ENCODE assay signal across 1 cellular context in the genomic region with DNA sequence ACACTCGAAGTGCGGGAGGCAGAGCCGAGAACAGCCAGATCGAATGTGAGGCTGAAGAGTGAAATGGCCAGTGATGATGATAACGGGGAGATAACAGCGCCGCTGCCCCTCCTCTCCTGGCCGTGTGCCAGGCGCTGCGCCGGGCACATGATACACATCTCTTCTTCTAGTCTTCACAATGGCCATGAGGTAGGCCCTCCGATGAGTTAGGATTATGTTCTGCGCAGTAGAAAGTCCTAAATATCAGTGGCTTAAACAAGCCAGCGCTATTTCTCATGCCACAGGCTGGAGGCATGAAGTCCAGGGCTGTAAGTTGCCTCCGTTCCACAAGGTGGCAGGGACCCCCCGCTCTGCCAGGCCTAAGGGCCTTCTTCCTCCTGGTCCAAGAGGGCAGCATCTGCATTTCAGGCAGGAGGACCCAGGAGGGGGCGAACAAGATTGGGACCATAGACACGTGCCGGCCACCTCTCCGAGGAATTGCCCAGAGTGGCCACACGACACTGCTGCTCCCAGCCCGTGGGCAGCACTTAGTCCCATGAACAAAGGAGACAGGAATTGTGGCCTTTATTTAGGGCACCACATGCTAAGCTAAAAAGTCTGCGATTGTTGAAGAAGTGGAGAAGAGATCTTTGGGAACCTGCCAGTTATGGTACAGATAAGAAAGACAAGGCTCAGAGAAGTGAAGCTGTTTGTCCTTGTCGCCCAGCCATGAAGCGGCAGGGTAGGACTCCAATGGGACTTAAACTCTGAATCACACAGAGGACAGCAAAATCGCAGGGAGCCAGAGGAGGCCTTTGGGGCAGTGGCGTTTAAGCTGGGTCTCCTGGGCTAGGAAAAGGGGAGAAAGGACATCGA.
TF ChIP-seq lines count a peak whose summit lies in the region.

No MANE protein-coding gene starts in this region.

TF ChIP-seq in HepG2, 621 proteins besides CTCF, POLR2A, EP300 and RAD21 (continues in another document):
- no peak for TF ChIP-seq MAF1 (CRISPR knock-in tag; IDR thresholded peaks at IDR 0.05; ENCODE audit: borderline replicate concordance)
- TF ChIP-seq, protein P1, sequence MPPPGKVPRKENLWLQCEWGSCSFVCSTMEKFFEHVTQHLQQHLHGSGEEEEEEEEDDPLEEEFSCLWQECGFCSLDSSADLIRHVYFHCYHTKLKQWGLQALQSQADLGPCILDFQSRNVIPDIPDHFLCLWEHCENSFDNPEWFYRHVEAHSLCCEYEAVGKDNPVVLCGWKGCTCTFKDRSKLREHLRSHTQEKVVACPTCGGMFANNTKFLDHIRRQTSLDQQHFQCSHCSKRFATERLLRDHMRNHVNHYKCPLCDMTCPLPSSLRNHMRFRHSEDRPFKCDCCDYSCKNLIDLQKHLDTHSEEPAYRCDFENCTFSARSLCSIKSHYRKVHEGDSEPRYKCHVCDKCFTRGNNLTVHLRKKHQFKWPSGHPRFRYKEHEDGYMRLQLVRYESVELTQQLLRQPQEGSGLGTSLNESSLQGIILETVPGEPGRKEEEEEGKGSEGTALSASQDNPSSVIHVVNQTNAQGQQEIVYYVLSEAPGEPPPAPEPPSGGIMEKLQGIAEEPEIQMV (CRISPR knock-in tag; IDR thresholded peaks at IDR 0.05; ENCODE audit: low read depth) = no peak
- TF ChIP-seq, protein P2, sequence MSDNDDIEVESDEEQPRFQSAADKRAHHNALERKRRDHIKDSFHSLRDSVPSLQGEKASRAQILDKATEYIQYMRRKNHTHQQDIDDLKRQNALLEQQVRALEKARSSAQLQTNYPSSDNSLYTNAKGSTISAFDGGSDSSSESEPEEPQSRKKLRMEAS (IDR thresholded peaks at IDR 0.05) = no peak
- 0 out of 2 replicates have a peak, but pooled peaks have one; percentile 15 for TF ChIP-seq ZFX (CRISPR knock-in tag; IDR thresholded peaks at IDR 0.05; ENCODE audit: low read depth)
- TF ChIP-seq REXO4 (CRISPR knock-in tag; IDR thresholded peaks at IDR 0.05; ENCODE audit: borderline replicate concordance) = no peak
- TF ChIP-seq DR1 (CRISPR knock-in tag; IDR thresholded peaks at IDR 0.05) = no peak
- no peak for TF ChIP-seq ELF3 (CRISPR knock-in tag; IDR thresholded peaks at IDR 0.05)
- TF ChIP-seq ZNF441 (CRISPR knock-in tag; IDR thresholded peaks at IDR 0.05; ENCODE audit: borderline replicate concordance) = 0 out of 2 replicates have a peak, but pooled peaks have one; percentile 21
- peak; percentile 58 for TF ChIP-seq STAG1 (CRISPR knock-in tag; IDR thresholded peaks at IDR 0.05)
- TF ChIP-seq, protein P3, sequence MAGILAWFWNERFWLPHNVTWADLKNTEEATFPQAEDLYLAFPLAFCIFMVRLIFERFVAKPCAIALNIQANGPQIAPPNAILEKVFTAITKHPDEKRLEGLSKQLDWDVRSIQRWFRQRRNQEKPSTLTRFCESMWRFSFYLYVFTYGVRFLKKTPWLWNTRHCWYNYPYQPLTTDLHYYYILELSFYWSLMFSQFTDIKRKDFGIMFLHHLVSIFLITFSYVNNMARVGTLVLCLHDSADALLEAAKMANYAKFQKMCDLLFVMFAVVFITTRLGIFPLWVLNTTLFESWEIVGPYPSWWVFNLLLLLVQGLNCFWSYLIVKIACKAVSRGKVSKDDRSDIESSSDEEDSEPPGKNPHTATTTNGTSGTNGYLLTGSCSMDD (CRISPR knock-in tag; IDR thresholded peaks at IDR 0.05) = no peak
- no peak for TF ChIP-seq ZNF138 (CRISPR knock-in tag; IDR thresholded peaks at IDR 0.05; ENCODE audit: low read depth)
- TF ChIP-seq ATAD3A (CRISPR knock-in tag; IDR thresholded peaks at IDR 0.05) = no peak
- TF ChIP-seq ZNF550 (CRISPR knock-in tag; IDR thresholded peaks at IDR 0.05; ENCODE audit: borderline replicate concordance) = no peak
- TF ChIP-seq, protein P4, sequence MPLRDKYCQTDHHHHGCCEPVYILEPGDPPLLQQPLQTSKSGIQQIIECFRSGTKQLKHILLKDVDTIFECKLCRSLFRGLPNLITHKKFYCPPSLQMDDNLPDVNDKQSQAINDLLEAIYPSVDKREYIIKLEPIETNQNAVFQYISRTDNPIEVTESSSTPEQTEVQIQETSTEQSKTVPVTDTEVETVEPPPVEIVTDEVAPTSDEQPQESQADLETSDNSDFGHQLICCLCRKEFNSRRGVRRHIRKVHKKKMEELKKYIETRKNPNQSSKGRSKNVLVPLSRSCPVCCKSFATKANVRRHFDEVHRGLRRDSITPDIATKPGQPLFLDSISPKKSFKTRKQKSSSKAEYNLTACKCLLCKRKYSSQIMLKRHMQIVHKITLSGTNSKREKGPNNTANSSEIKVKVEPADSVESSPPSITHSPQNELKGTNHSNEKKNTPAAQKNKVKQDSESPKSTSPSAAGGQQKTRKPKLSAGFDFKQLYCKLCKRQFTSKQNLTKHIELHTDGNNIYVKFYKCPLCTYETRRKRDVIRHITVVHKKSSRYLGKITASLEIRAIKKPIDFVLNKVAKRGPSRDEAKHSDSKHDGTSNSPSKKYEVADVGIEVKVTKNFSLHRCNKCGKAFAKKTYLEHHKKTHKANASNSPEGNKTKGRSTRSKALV (CRISPR knock-in tag; IDR thresholded peaks at IDR 0.05) = 0 out of 2 replicates have a peak, but pooled peaks have one; percentile 25
- peak; percentile 35; the same call in 1 of the 2 replicates for TF ChIP-seq KDM2A (CRISPR knock-in tag; IDR thresholded peaks at IDR 0.05; ENCODE audit: borderline replicate concordance, low read depth)
- TF ChIP-seq BHLHE40 (IDR thresholded peaks at IDR 0.05; ENCODE audit: low read length) = no peak
- 0 out of 2 replicates have a peak, but pooled peaks have one; percentile 31 for TF ChIP-seq MYC (CRISPR knock-in tag; IDR thresholded peaks at IDR 0.05; ENCODE audit: borderline replicate concordance)
- TF ChIP-seq, protein P5, sequence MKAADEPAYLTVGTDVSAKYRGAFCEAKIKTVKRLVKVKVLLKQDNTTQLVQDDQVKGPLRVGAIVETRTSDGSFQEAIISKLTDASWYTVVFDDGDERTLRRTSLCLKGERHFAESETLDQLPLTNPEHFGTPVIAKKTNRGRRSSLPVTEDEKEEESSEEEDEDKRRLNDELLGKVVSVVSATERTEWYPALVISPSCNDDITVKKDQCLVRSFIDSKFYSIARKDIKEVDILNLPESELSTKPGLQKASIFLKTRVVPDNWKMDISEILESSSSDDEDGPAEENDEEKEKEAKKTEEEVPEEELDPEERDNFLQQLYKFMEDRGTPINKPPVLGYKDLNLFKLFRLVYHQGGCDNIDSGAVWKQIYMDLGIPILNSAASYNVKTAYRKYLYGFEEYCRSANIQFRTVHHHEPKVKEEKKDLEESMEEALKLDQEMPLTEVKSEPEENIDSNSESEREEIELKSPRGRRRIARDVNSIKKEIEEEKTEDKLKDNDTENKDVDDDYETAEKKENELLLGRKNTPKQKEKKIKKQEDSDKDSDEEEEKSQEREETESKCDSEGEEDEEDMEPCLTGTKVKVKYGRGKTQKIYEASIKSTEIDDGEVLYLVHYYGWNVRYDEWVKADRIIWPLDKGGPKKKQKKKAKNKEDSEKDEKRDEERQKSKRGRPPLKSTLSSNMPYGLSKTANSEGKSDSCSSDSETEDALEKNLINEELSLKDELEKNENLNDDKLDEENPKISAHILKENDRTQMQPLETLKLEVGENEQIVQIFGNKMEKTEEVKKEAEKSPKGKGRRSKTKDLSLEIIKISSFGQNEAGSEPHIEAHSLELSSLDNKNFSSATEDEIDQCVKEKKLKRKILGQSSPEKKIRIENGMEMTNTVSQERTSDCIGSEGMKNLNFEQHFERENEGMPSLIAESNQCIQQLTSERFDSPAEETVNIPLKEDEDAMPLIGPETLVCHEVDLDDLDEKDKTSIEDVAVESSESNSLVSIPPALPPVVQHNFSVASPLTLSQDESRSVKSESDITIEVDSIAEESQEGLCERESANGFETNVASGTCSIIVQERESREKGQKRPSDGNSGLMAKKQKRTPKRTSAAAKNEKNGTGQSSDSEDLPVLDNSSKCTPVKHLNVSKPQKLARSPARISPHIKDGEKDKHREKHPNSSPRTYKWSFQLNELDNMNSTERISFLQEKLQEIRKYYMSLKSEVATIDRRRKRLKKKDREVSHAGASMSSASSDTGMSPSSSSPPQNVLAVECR (CRISPR knock-in tag; IDR thresholded peaks at IDR 0.05; ENCODE audit: borderline replicate concordance) = no peak
- TF ChIP-seq, protein P6, sequence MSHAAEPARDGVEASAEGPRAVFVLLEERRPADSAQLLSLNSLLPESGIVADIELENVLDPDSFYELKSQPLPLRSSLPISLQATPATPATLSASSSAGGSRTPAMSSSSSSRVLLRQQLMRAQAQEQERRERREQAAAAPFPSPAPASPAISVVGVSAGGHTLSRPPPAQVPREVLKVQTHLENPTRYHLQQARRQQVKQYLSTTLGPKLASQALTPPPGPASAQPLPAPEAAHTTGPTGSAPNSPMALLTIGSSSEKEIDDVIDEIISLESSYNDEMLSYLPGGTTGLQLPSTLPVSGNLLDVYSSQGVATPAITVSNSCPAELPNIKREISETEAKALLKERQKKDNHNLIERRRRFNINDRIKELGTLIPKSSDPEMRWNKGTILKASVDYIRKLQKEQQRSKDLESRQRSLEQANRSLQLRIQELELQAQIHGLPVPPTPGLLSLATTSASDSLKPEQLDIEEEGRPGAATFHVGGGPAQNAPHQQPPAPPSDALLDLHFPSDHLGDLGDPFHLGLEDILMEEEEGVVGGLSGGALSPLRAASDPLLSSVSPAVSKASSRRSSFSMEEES (CRISPR knock-in tag; IDR thresholded peaks at IDR 0.05) = no peak
- TF ChIP-seq HMG20B (CRISPR knock-in tag; conservative IDR thresholded peaks at IDR 0.05) = no peak
- TF ChIP-seq ZFP90 (CRISPR knock-in tag; IDR thresholded peaks at IDR 0.05; ENCODE audit: borderline replicate concordance) = no peak
- no peak for TF ChIP-seq SATB2 (CRISPR knock-in tag; IDR thresholded peaks at IDR 0.05)
- TF ChIP-seq ZEB1 (IDR thresholded peaks at IDR 0.05; ENCODE audit: insufficient replicate concordance, low read depth) = no peak
- TF ChIP-seq, protein P7, sequence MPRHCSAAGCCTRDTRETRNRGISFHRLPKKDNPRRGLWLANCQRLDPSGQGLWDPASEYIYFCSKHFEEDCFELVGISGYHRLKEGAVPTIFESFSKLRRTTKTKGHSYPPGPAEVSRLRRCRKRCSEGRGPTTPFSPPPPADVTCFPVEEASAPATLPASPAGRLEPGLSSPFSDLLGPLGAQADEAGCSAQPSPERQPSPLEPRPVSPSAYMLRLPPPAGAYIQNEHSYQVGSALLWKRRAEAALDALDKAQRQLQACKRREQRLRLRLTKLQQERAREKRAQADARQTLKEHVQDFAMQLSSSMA (CRISPR knock-in tag; IDR thresholded peaks at IDR 0.05) = 0 out of 2 replicates have a peak, but pooled peaks have one; percentile 47
- TF ChIP-seq, protein P8, sequence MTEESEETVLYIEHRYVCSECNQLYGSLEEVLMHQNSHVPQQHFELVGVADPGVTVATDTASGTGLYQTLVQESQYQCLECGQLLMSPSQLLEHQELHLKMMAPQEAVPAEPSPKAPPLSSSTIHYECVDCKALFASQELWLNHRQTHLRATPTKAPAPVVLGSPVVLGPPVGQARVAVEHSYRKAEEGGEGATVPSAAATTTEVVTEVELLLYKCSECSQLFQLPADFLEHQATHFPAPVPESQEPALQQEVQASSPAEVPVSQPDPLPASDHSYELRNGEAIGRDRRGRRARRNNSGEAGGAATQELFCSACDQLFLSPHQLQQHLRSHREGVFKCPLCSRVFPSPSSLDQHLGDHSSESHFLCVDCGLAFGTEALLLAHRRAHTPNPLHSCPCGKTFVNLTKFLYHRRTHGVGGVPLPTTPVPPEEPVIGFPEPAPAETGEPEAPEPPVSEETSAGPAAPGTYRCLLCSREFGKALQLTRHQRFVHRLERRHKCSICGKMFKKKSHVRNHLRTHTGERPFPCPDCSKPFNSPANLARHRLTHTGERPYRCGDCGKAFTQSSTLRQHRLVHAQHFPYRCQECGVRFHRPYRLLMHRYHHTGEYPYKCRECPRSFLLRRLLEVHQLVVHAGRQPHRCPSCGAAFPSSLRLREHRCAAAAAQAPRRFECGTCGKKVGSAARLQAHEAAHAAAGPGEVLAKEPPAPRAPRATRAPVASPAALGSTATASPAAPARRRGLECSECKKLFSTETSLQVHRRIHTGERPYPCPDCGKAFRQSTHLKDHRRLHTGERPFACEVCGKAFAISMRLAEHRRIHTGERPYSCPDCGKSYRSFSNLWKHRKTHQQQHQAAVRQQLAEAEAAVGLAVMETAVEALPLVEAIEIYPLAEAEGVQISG (CRISPR knock-in tag; IDR thresholded peaks at IDR 0.05) = 0 out of 2 replicates have a peak, but pooled peaks have one; percentile 22
- 0 out of 2 replicates have a peak, but pooled peaks have one; percentile 22 for TF ChIP-seq KMT2B (CRISPR knock-in tag; IDR thresholded peaks at IDR 0.05)
- TF ChIP-seq, protein P9, sequence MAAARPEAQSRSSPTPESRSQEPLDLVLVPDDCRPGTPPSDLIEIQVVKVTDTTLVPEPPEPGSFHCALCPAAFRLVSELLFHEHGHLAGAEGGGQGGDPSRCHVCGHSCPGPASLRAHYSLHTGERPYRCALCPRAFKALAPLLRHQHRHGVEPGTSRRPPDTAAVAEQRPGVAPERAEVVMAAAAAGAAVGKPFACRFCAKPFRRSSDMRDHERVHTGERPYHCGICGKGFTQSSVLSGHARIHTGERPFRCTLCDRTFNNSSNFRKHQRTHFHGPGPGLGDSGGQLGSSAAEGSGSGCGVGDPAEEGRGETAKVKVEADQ (CRISPR knock-in tag; IDR thresholded peaks at IDR 0.05; ENCODE audit: borderline replicate concordance) = no peak
- TF ChIP-seq ZNF44 (CRISPR knock-in tag; IDR thresholded peaks at IDR 0.05) = no peak
- TF ChIP-seq SAFB2 (CRISPR knock-in tag; IDR thresholded peaks at IDR 0.05; ENCODE audit: borderline replicate concordance, low read depth) = no peak
- TF ChIP-seq GATA4 (IDR thresholded peaks at IDR 0.05; ENCODE audit: borderline replicate concordance, low read depth) = no peak
- TF ChIP-seq SAP130 (CRISPR knock-in tag; IDR thresholded peaks at IDR 0.05; ENCODE audit: low read depth) = no peak
- TF ChIP-seq AKAP8 (CRISPR knock-in tag; IDR thresholded peaks at IDR 0.05) = no peak
- TF ChIP-seq, protein P10, sequence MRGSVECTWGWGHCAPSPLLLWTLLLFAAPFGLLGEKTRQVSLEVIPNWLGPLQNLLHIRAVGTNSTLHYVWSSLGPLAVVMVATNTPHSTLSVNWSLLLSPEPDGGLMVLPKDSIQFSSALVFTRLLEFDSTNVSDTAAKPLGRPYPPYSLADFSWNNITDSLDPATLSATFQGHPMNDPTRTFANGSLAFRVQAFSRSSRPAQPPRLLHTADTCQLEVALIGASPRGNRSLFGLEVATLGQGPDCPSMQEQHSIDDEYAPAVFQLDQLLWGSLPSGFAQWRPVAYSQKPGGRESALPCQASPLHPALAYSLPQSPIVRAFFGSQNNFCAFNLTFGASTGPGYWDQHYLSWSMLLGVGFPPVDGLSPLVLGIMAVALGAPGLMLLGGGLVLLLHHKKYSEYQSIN (CRISPR knock-in tag; IDR thresholded peaks at IDR 0.05; ENCODE audit: borderline replicate concordance) = no peak
- peak; percentile 34; the same call in 1 of the 2 replicates for TF ChIP-seq SMC3 (IDR thresholded peaks at IDR 0.05; ENCODE audit: low read length)
- TF ChIP-seq, protein P11, sequence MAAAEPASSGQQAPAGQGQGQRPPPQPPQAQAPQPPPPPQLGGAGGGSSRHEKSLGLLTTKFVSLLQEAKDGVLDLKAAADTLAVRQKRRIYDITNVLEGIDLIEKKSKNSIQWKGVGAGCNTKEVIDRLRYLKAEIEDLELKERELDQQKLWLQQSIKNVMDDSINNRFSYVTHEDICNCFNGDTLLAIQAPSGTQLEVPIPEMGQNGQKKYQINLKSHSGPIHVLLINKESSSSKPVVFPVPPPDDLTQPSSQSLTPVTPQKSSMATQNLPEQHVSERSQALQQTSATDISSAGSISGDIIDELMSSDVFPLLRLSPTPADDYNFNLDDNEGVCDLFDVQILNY (CRISPR knock-in tag; conservative IDR thresholded peaks at IDR 0.05) = no peak
